1 cellular context compared by ENCODE assay signal in the genomic region with DNA sequence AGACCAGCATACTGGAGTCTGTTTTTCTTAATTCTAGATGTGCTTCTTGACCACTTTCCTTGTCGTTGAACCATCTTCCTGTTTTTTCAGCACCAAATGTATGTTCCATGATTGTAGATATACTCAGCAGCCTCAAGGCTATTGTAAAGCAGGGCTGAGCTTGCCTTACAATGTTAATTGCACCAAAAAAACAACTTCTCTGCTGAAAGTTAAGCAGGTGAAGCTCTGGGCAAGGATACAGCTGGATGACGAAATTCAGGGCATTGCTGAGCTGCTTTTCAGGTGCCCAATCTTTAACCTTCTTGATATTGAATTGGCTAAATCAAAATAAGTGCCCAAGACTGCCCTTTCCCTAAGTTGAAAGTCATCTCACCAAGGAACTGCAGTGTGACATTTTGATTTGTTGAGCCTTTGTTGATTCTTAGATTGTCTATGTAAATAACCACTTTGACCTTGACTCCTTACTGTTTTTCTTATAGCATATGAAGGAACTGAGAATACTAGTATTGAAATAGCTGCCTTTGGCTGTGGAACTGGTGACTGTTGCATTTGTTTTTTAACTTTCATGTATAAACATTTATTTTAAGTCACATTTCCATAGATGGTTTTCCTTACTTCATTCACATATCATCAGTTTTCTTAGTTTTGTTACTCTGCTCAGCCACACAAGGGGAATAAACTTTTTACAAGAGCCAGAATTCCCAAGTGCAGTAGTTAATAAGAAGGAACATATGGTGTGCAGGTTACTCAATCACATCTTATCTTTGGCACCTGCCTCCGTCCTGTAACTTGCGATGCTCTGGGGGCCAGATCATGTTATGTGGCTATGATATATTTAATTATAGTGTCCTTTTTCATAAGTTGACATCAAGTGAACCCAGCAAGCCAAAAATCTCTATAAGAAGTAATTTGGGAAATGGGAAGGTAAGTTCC.
TF ChIP-seq lines count a peak whose summit lies in the region.

No MANE protein-coding gene starts in this region.

TF ChIP-seq in A549, 52 proteins besides CTCF, POLR2A, EP300 and RAD21:
- no peak for TF ChIP-seq ZFP36 (IDR thresholded peaks at IDR 0.05; ENCODE audit: borderline replicate concordance, partially characterized antibody)
- TF ChIP-seq RCOR1 (IDR thresholded peaks at IDR 0.05; ENCODE audit: low read depth, low read length), result no peak
